ENCODE assay signal across 24 cellular contexts in genomic region chr16:87353613-87354012, GRCh38.
"Had no signal": no experiment of that assay in that cellular context is flagged by ENCODE, and none has a peak within 500 bp of the region (broad histone marks: within the 10 kb centered on the region; RNA-seq: fewer than 3 reads in every experiment).

No MANE protein-coding gene starts in this region.

- ATAC-seq: foreskin keratinocyte; heart right ventricle; left colon; natural killer cell; right cardiac atrium; stimulated activated memory B cell treated with anti-CD40 and anti-IgM and Interleukin-4, amounts not matched to agents 10 μg/mL and 1 μg/mL and 100 μg/mL, for 72 hours; stimulated activated naive CD8-positive, alpha-beta T cell treated with anti-CD3 and anti-CD28 coated beads, Interleukin-15, Interleukin-2, amounts not matched to agents 100 U/mL and 50 U/mL, for 24 hours had no signal

- H3K4me1 ChIP-seq: foreskin keratinocyte, prostate gland, spleen, testis, tibial artery had no signal

- H3K27ac ChIP-seq: esophagus muscularis mucosa, foreskin keratinocyte, heart right ventricle, left ventricle myocardium inferior, prostate gland, skin epidermis, spleen, testis, tibial artery had no signal

- H3K9me3 ChIP-seq: esophagus muscularis mucosa, heart right ventricle, left ventricle myocardium inferior, prostate gland, spleen, testis, tibial artery had no signal

- DNase-seq: dorsolateral prefrontal cortex; effector CD4-positive, alpha-beta T cell; foreskin keratinocyte; glutamatergic neuron; heart right ventricle; hippocampal formation; left colon; left ventricle myocardium inferior; natural killer cell; spleen; stimulated activated CD4-positive, alpha-beta T cell treated with anti-CD3 and anti-CD28 coated beads, Interleukin-4, amount 100 ng/mL, for 4 hours; stimulated activated naive CD8-positive, alpha-beta T cell treated with anti-CD3 and anti-CD28 coated beads, Interleukin-15, Interleukin-2, amounts not matched to agents 100 U/mL and 50 U/mL, for 24 hours; substantia nigra; testis; tibial artery had no signal

- H3K4me3 ChIP-seq: dorsolateral prefrontal cortex, esophagus muscularis mucosa, heart right ventricle, left ventricle myocardium inferior, lung, prostate gland, skin epidermis, spleen, testis, tibial artery had no signal

- H3K27me3 ChIP-seq: dorsolateral prefrontal cortex, esophagus muscularis mucosa, foreskin keratinocyte, heart right ventricle, spleen, testis, tibial artery had no signal

- FAIRE-seq: colon, endothelial cell of umbilical vein, islet of Langerhans had no signal
